In the genomic region with DNA sequence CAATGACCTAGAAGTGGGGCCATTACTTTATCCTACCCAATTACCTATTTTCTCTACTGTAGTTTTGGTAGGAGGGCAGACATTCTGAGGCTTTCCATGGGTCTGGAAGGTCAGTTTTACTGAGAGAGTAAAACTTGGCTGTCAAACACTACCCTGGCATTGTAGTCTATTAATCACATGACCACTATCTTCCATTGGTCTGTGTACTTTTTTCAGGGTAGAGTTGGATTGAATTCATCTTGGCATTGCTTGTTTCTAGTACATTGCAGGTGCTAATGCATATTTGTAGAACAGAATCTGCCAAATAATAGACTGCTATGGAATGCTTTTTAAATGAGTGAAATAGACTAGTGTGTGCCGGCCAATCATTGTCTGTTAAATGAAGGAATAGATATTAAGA, we compare ENCODE assay signal across 7 cellular contexts.
"Had no signal": no experiment of that assay in that cellular context is flagged by ENCODE, and none has a peak within 500 bp of the region (broad histone marks: within the 10 kb centered on the region; RNA-seq: fewer than 3 reads in every experiment).

No MANE protein-coding gene starts in this region.

- FAIRE-seq: HepG2, HTR-8/SVneo, K562 had no signal

- H3K4me3 ChIP-seq: K562 had no signal

- H3K4me3 Mint-ChIP-seq: IgD-negative memory B cell had no signal

- H3K27ac ChIP-seq: HL-60 had no signal

- H3K27ac Mint-ChIP-seq: IgD-negative memory B cell had no signal

- H3K27me3 Mint-ChIP-seq: IgD-negative memory B cell had no signal

- DNase-seq: IMR-90, KBM-7 had no signal

- ATAC-seq: HepG2, K562 had no signal
